In the genomic region with DNA sequence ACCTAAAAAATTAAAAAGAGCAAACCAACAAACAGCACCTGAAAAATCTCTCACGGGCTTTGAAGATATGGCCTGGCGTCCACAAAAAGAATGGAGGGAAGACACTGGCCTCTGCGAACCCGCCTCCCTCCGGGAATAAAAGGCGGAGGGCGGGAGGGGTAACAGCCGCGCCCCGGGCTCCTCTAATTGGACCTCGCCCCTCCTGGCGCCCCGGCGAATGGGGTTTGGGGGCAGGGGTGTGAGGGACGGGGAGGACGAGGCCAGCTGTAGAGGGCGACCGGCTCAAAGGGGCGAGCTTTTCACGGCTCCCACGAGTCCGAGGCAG, we compare ENCODE assay signal across 8 cellular contexts. TPM values are rescaled to one million over a fixed set of nuclear protein-coding genes. Genes with fewer than 3 reads are reported as not detected.
DNase-seq lines count a peak whose midpoint lies in the region; ATAC-seq and TF ChIP-seq lines count a peak whose summit lies in the region.

No MANE protein-coding gene starts in this region.

- H3K36me3 ChIP-seq in fibroblast of lung (ENCODE audit: control insufficient read depth, insufficient read depth, low read length), result no peaks in the 10 kb centered on the region

- intact Hi-C loops in natural killer cell (cut with micrococcal nuclease), result loop anchor here (5.0 kb wide), 1 partner anchor 196 kb away; no protein-coding TSS in a partner anchor

- H3K27ac Mint-ChIP-seq in WTC11 (peak overlapping the region; percentile 97), natural killer cell (peak overlapping the region; percentile 45 to 89)

- DNase-seq in COR-L47 (lab: John Stamatoyannopoulos, UW) (peak; percentile 91), NCI-H2081 treated with DMSO at 0.1 percent for 48 hours (lab: John Stamatoyannopoulos, UW) (peak; percentile 22), WTC11 (ENCODE audit: low spot score) (peak; percentile 90), fibroblast of lung (ENCODE audit: low read depth in 2 of 2) (peak; percentile 65 to 72), natural killer cell (no peak), amniotic stem cell (lab: John Stamatoyannopoulos, UW) (no peak)

- H3K4me1 Mint-ChIP-seq in WTC11 (peaks cover 26% of the 10 kb centered on the region), natural killer cell (peaks cover 15 to 29% of the 10 kb centered on the region in 2 donors)

- H4K20me1 ChIP-seq in fibroblast of lung (ENCODE audit: control insufficient read depth, extremely low read depth, insufficient read depth, low read length), result no peaks in the 10 kb centered on the region

- H3K36me3 Mint-ChIP-seq in WTC11 (no peaks in the 10 kb centered on the region), natural killer cell (no peaks in the 10 kb centered on the region)

- H2AFZ ChIP-seq in fibroblast of lung (ENCODE audit: low read length), result peak overlapping the region; percentile 85

- no peaks in the 10 kb centered on the region for H3K27me3 ChIP-seq in fibroblast of lung (ENCODE audit: control insufficient read depth, insufficient read depth, low read length)

- H3K27ac ChIP-seq in fibroblast of lung (ENCODE audit: insufficient read depth, low read length), result peak overlapping the region; percentile 96

- H3K4me3 Mint-ChIP-seq in WTC11 (peak overlapping the region; percentile 82), natural killer cell (peak overlapping the region; percentile 92)

- peaks cover under 1% of the 10 kb centered on the region for H3K9me3 Mint-ChIP-seq in WTC11
- H3K9me3 Mint-ChIP-seq in natural killer cell, result no peaks in the 10 kb centered on the region

- H3K4me3 ChIP-seq in fibroblast of lung (replicated peaks in 1 of 4; ENCODE audit: control extremely low read depth in 1 of 4, insufficient read depth in 1 of 4, low read depth in 3 of 4, low read length in 4 of 4), result peak overlapping the region; percentile 73 to 91 (median 85)

- TF ChIP-seq CTCF in WTC11 (IDR thresholded peaks at IDR 0.05) (no peak), fibroblast of lung (conservative IDR thresholded peaks at IDR 0.05 in 1 of 2, IDR thresholded peaks at IDR 0.05 in 1 of 2; ENCODE audit: low read depth in 1 of 2, low read length in 2 of 2) (peak in 1 of 2 donors; percentile 16), natural killer cell (IDR thresholded peaks at IDR 0.05) (no peak)

- ATAC-seq in GM18873 (IDR thresholded peaks at IDR 0.05; ENCODE audit: low FRiP score, unreplicated experiment), result peak; percentile 28
- ATAC-seq in HG03095 (IDR thresholded peaks at IDR 0.05; ENCODE audit: unreplicated experiment), result peak; percentile 28
- ATAC-seq in WTC11, result peak; percentile 78
- peak; percentile 41 to 47 (median 46) for ATAC-seq in natural killer cell

- H3K9ac ChIP-seq in fibroblast of lung (ENCODE audit: insufficient read depth, low read length), result peak overlapping the region; percentile 58

- CTCF ChIA-PET in WTC11 (lab: Charles Lee), result interaction anchor here (1.0 to 1.4 kb wide), 4 partner anchors 20 to 189 kb away, joined by 3 to 7 read pairs (median 4); no protein-coding TSS in a partner anchor

- POLR2A ChIA-PET in WTC11 (lab: Charles Lee), result no interaction called here

- H3K79me2 ChIP-seq in fibroblast of lung (ENCODE audit: control insufficient read depth, insufficient read depth, low read length), result peaks cover 14% of the 10 kb centered on the region

- peak overlapping the region; percentile 90 for H3K4me2 ChIP-seq in fibroblast of lung (ENCODE audit: extremely low read depth, insufficient read depth, low read length)

- no peaks in the 10 kb centered on the region for H3K9me3 ChIP-seq in fibroblast of lung (ENCODE audit: control insufficient read depth, insufficient read depth, low read depth, low read length)

- H3K27me3 Mint-ChIP-seq in WTC11 (ENCODE audit: low read depth), result no peaks in the 10 kb centered on the region
- peaks cover 4 to 20% of the 10 kb centered on the region in 2 donors for H3K27me3 Mint-ChIP-seq in natural killer cell (ENCODE audit: low read depth in 2 of 2)

- H3K4me1 ChIP-seq in fibroblast of lung (ENCODE audit: control insufficient read depth, extremely low read depth, insufficient read depth, low read length), result peaks cover 3% of the 10 kb centered on the region

TF ChIP-seq in WTC11, 78 proteins besides CTCF, POLR2A, EP300 and RAD21 (continues in another document):
- TF ChIP-seq, protein P1, sequence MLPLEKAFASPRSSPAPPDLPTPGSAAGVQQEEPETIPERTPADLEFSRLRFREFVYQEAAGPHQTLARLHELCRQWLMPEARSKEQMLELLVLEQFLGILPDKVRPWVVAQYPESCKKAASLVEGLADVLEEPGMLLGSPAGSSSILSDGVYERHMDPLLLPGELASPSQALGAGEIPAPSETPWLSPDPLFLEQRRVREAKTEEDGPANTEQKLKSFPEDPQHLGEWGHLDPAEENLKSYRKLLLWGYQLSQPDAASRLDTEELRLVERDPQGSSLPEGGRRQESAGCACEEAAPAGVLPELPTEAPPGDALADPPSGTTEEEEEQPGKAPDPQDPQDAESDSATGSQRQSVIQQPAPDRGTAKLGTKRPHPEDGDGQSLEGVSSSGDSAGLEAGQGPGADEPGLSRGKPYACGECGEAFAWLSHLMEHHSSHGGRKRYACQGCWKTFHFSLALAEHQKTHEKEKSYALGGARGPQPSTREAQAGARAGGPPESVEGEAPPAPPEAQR (CRISPR knock-in tag; IDR thresholded peaks at IDR 0.05), result no peak
- TF ChIP-seq, protein P2, sequence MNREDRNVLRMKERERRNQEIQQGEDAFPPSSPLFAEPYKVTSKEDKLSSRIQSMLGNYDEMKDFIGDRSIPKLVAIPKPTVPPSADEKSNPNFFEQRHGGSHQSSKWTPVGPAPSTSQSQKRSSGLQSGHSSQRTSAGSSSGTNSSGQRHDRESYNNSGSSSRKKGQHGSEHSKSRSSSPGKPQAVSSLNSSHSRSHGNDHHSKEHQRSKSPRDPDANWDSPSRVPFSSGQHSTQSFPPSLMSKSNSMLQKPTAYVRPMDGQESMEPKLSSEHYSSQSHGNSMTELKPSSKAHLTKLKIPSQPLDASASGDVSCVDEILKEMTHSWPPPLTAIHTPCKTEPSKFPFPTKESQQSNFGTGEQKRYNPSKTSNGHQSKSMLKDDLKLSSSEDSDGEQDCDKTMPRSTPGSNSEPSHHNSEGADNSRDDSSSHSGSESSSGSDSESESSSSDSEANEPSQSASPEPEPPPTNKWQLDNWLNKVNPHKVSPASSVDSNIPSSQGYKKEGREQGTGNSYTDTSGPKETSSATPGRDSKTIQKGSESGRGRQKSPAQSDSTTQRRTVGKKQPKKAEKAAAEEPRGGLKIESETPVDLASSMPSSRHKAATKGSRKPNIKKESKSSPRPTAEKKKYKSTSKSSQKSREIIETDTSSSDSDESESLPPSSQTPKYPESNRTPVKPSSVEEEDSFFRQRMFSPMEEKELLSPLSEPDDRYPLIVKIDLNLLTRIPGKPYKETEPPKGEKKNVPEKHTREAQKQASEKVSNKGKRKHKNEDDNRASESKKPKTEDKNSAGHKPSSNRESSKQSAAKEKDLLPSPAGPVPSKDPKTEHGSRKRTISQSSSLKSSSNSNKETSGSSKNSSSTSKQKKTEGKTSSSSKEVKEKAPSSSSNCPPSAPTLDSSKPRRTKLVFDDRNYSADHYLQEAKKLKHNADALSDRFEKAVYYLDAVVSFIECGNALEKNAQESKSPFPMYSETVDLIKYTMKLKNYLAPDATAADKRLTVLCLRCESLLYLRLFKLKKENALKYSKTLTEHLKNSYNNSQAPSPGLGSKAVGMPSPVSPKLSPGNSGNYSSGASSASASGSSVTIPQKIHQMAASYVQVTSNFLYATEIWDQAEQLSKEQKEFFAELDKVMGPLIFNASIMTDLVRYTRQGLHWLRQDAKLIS (CRISPR knock-in tag; IDR thresholded peaks at IDR 0.05; ENCODE audit: borderline replicate concordance), result no peak
- TF ChIP-seq CREM (CRISPR knock-in tag; IDR thresholded peaks at IDR 0.05), result 0 out of 2 replicates have a peak, but pooled peaks have one; percentile 24
- TF ChIP-seq, protein P3, sequence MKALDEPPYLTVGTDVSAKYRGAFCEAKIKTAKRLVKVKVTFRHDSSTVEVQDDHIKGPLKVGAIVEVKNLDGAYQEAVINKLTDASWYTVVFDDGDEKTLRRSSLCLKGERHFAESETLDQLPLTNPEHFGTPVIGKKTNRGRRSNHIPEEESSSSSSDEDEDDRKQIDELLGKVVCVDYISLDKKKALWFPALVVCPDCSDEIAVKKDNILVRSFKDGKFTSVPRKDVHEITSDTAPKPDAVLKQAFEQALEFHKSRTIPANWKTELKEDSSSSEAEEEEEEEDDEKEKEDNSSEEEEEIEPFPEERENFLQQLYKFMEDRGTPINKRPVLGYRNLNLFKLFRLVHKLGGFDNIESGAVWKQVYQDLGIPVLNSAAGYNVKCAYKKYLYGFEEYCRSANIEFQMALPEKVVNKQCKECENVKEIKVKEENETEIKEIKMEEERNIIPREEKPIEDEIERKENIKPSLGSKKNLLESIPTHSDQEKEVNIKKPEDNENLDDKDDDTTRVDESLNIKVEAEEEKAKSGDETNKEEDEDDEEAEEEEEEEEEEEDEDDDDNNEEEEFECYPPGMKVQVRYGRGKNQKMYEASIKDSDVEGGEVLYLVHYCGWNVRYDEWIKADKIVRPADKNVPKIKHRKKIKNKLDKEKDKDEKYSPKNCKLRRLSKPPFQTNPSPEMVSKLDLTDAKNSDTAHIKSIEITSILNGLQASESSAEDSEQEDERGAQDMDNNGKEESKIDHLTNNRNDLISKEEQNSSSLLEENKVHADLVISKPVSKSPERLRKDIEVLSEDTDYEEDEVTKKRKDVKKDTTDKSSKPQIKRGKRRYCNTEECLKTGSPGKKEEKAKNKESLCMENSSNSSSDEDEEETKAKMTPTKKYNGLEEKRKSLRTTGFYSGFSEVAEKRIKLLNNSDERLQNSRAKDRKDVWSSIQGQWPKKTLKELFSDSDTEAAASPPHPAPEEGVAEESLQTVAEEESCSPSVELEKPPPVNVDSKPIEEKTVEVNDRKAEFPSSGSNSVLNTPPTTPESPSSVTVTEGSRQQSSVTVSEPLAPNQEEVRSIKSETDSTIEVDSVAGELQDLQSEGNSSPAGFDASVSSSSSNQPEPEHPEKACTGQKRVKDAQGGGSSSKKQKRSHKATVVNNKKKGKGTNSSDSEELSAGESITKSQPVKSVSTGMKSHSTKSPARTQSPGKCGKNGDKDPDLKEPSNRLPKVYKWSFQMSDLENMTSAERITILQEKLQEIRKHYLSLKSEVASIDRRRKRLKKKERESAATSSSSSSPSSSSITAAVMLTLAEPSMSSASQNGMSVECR (CRISPR knock-in tag; IDR thresholded peaks at IDR 0.05; ENCODE audit: borderline replicate concordance), result no peak
- TF ChIP-seq MXD4 (CRISPR knock-in tag; IDR thresholded peaks at IDR 0.05; ENCODE audit: borderline replicate concordance), result no peak
- TF ChIP-seq ZNF396 (CRISPR knock-in tag; IDR thresholded peaks at IDR 0.05; ENCODE audit: borderline replicate concordance), result no peak

RNA-seq across cellular contexts. Expression of a gene that starts 0.8 kb away (rescaled TPM):
- total RNA-seq in WTC11 (2021) (10.9 to 14.3 TPM (median 12.9 TPM) in 3 replicates), fibroblast of lung (7.4 and 8.9 TPM in 2 replicates), natural killer cell (10 to 100 TPM in 2 of 3 donors, 1 to 10 TPM in 1; 9.9 to 18.9 (median 12.8) TPM)
- polyA plus RNA-seq in fibroblast of lung, result 9.0 and 9.2 TPM in 2 replicates
- polyA plus RNA-seq in fibroblast of lung (2012), result 4.8 and 6.5 TPM in 2 replicates
- polyA minus RNA-seq in fibroblast of lung (ENCODE audit: low replicate concordance), result 9.6 and 19.2 TPM in 2 replicates

Comparison
In these comparisons a context has a peak if more than half of its experiments do, and no peak if none do; other contexts are left out.
1. DNase-seq: peak in COR-L47 (single experiment), NCI-H2081 treated with DMSO at 0.1 percent for 48 hours (single experiment), WTC11 (single experiment) and fibroblast of lung (2 of 2); none in natural killer cell (single experiment) and amniotic stem cell (single experiment).
2. ATAC-seq: peak in every context shown above with its lines; median percentile 78 in WTC11; 46 in natural killer cell; 28 in GM18873; 28 in HG03095.